In genomic region chr19:13094771-13095392, GRCh38 we compare ENCODE assay signal across 11 cellular contexts. TPM values are rescaled to one million over a fixed set of nuclear protein-coding genes. Genes with fewer than 3 reads are reported as not detected.
DNase-seq lines count a peak whose midpoint lies in the region; ATAC-seq and TF ChIP-seq lines count a peak whose summit lies in the region.
"Had no signal": no experiment of that assay in that cellular context is flagged by ENCODE, and none has a peak within 500 bp of the region (broad histone marks: within the 10 kb centered on the region; RNA-seq: fewer than 3 reads in every experiment).

No MANE protein-coding gene starts in this region.

- TF ChIP-seq POLR2A in gastroesophageal sphincter (IDR thresholded peaks at IDR 0.05): no peak

- peaks cover under 1% of the 10 kb centered on the region for H3K36me3 Mint-ChIP-seq in activated CD4-positive, alpha-beta T cell treated with anti-CD3 and anti-CD28 coated beads for 36 hours (ENCODE audit: low read depth)
- peaks cover 6 to 11% of the 10 kb centered on the region in 2 donors for H3K36me3 Mint-ChIP-seq in stimulated activated naive B cell treated with anti-CD40 and anti-IgM and Interleukin-4, amounts not matched to agents 10 μg/mL and 1 μg/mL and 100 μg/mL, for 72 hours

- no peak overlapping the region for H3K4me3 Mint-ChIP-seq in activated CD4-positive, alpha-beta T cell treated with anti-CD3 and anti-CD28 coated beads for 36 hours
- H3K4me3 Mint-ChIP-seq in stimulated activated naive B cell treated with anti-CD40 and anti-IgM and Interleukin-4, amounts not matched to agents 10 μg/mL and 1 μg/mL and 100 μg/mL, for 72 hours: peak overlapping the region; percentile 80 to 87

- no peaks in the 10 kb centered on the region for H3K9me3 ChIP-seq in gastroesophageal sphincter
- no peaks in the 10 kb centered on the region for H3K9me3 ChIP-seq in colonic mucosa

- H3K27ac ChIP-seq in gastroesophageal sphincter: peak overlapping the region in 3 of 4 donors; percentile 85 to 89 (median 85)
- no peak overlapping the region for H3K27ac ChIP-seq in foreskin keratinocyte
- H3K27ac ChIP-seq in colonic mucosa: no peak overlapping the region

- TF ChIP-seq EP300 in gastroesophageal sphincter (IDR thresholded peaks at IDR 0.05): no peak

- H3K9ac ChIP-seq in colonic mucosa (ENCODE audit: low read depth in 2 of 2, low read length in 2 of 2): no peak overlapping the region

- peaks cover 32% of the 10 kb centered on the region for H3K4me1 Mint-ChIP-seq in activated CD4-positive, alpha-beta T cell treated with anti-CD3 and anti-CD28 coated beads for 36 hours
- peaks cover 40 to 55% of the 10 kb centered on the region in 2 donors for H3K4me1 Mint-ChIP-seq in stimulated activated naive B cell treated with anti-CD40 and anti-IgM and Interleukin-4, amounts not matched to agents 10 μg/mL and 1 μg/mL and 100 μg/mL, for 72 hours

- H3K27ac Mint-ChIP-seq in activated CD4-positive, alpha-beta T cell treated with anti-CD3 and anti-CD28 coated beads for 36 hours: no peak overlapping the region
- peak overlapping the region; percentile 93 for H3K27ac Mint-ChIP-seq in stimulated activated naive B cell treated with anti-CD40 and anti-IgM and Interleukin-4, amounts not matched to agents 10 μg/mL and 1 μg/mL and 100 μg/mL, for 72 hours

- 27 to 67% methylated on average over 2 to 3 of the region's 16 CpGs for WGBS in gastroesophageal sphincter (ENCODE audit: low coverage in 1 of 2), 2 donors

- DNase-seq in activated CD4-positive, alpha-beta T cell treated with anti-CD3 and anti-CD28 coated beads for 36 hours: peak; percentile 34
- DNase-seq in activated CD4-positive, alpha-beta T cell treated with anti-CD3 and anti-CD28 coated beads, Interleukin-2, amount 50 U/mL, for 1 hour: no peak
- DNase-seq in NCI-H146 treated with DMSO at 0.1 percent for 48 hours (lab: John Stamatoyannopoulos, UW; ENCODE audit: unreplicated experiment) (peak; percentile 11), foreskin keratinocyte (no peak), colonic mucosa (no peak)
- DNase-seq in stimulated activated naive B cell treated with anti-CD40 and anti-IgM and Interleukin-4, amounts not matched to agents 10 μg/mL and 1 μg/mL and 100 μg/mL, for 72 hours: peak; percentile 69
- DNase-seq: activated naive CD4-positive, alpha-beta T cell; AML-193; SW 1271 had no signal

- no peak for ATAC-seq in activated CD4-positive, alpha-beta T cell treated with anti-CD3 and anti-CD28 coated beads for 36 hours
- ATAC-seq in gastroesophageal sphincter (no peak), foreskin keratinocyte (no peak), GM18909 (IDR thresholded peaks at IDR 0.05; ENCODE audit: poor library complexity, unreplicated experiment) (no peak)
- peak; percentile 43 to 52 for ATAC-seq in stimulated activated naive B cell treated with anti-CD40 and anti-IgM and Interleukin-4, amounts not matched to agents 10 μg/mL and 1 μg/mL and 100 μg/mL, for 72 hours (replicated peaks)

- H3K27me3 ChIP-seq in gastroesophageal sphincter: peaks cover 9% of the 10 kb centered on the region
- H3K27me3 ChIP-seq in foreskin keratinocyte: peaks cover 13% of the 10 kb centered on the region
- no peaks in the 10 kb centered on the region for H3K27me3 ChIP-seq in colonic mucosa

- H3K4me3 ChIP-seq in gastroesophageal sphincter (peak overlapping the region in 1 of 2 donors; percentile 33), colonic mucosa (no peak overlapping the region)

- intact Hi-C loops in activated CD4-positive, alpha-beta T cell treated with anti-CD3 and anti-CD28 coated beads for 36 hours (cut with DNase I, micrococcal nuclease): loop anchor here in 1 of 2 experiments (5.0 kb wide), 2 partner anchors 63 to 208 kb away; partner anchors contain the start of gene KLF1
- intact Hi-C loops in colonic mucosa (cut with DNase I): loop anchor here (10.0 kb wide), 1 partner anchor 60 kb away; no protein-coding TSS in a partner anchor

- H3K36me3 ChIP-seq in gastroesophageal sphincter (peaks cover 0 to 29% of the 10 kb centered on the region in 2 donors), colonic mucosa (no peaks in the 10 kb centered on the region)

- H3K4me1 ChIP-seq in gastroesophageal sphincter: peaks cover 0 to 98% (median 54%) of the 10 kb centered on the region in 3 donors
- no peaks in the 10 kb centered on the region for H3K4me1 ChIP-seq in foreskin keratinocyte
- peaks cover 14% of the 10 kb centered on the region for H3K4me1 ChIP-seq in colonic mucosa

- CTCF ChIA-PET in activated CD4-positive, alpha-beta T cell treated with anti-CD3 and anti-CD28 coated beads for 36 hours (lab: Charles Lee): interaction anchor here (0.6 to 5.7 kb wide), 14 partner anchors 10 to 482 kb away, joined by 3 to 98 read pairs (median 8); partner anchors contain the start of gene GADD45GIP1

- TF ChIP-seq CTCF in gastroesophageal sphincter (IDR thresholded peaks at IDR 0.05) (no peak), foreskin keratinocyte (conservative IDR thresholded peaks at IDR 0.05) (no peak), colonic mucosa (IDR thresholded peaks at IDR 0.05) (no peak)

- peaks cover 32% of the 10 kb centered on the region for H3K27me3 Mint-ChIP-seq in activated CD4-positive, alpha-beta T cell treated with anti-CD3 and anti-CD28 coated beads for 36 hours
- H3K27me3 Mint-ChIP-seq in stimulated activated naive B cell treated with anti-CD40 and anti-IgM and Interleukin-4, amounts not matched to agents 10 μg/mL and 1 μg/mL and 100 μg/mL, for 72 hours: no peaks in the 10 kb centered on the region

- H3K9me3 Mint-ChIP-seq in activated CD4-positive, alpha-beta T cell treated with anti-CD3 and anti-CD28 coated beads for 36 hours (ENCODE audit: low read depth): no peaks in the 10 kb centered on the region
- H3K9me3 Mint-ChIP-seq in stimulated activated naive B cell treated with anti-CD40 and anti-IgM and Interleukin-4, amounts not matched to agents 10 μg/mL and 1 μg/mL and 100 μg/mL, for 72 hours: no peaks in the 10 kb centered on the region

- POLR2A ChIA-PET in activated CD4-positive, alpha-beta T cell treated with anti-CD3 and anti-CD28 coated beads for 36 hours (lab: Charles Lee): no interaction called here

RNA-seq across cellular contexts. Expression of gene LYL1, which starts 7.8 kb away (rescaled TPM):
- total RNA-seq in activated CD4-positive, alpha-beta T cell treated with anti-CD3 and anti-CD28 coated beads for 36 hours: 1 to 10 TPM; 2.0 to 2.5 TPM
- total RNA-seq in gastroesophageal sphincter (10 to 100 TPM in 2 of 4 donors, 1 to 10 TPM in 2; 9.9 to 11.8 (median 10.8) TPM), foreskin keratinocyte (1.9 and 2.1 TPM in 2 replicates), colonic mucosa (1 to 10 TPM; 3.6 to 4.5 TPM)
- polyA plus RNA-seq in foreskin keratinocyte: 1.6 and 2.7 TPM in 2 replicates

RNA-seq across cellular contexts. Expression of gene TRMT1, which starts 21.7 kb away (rescaled TPM):
- 10 to 100 TPM; 73.0 to 96.1 TPM for total RNA-seq in activated CD4-positive, alpha-beta T cell treated with anti-CD3 and anti-CD28 coated beads for 36 hours
- 10 to 100 TPM; 25.7 to 30.0 (median 28.7) TPM for total RNA-seq in gastroesophageal sphincter
- total RNA-seq in foreskin keratinocyte: 35.7 and 37.7 TPM in 2 replicates
- polyA plus RNA-seq in foreskin keratinocyte: 43.4 and 44.8 TPM in 2 replicates
- 10 to 100 TPM; 17.5 to 40.1 TPM for total RNA-seq in colonic mucosa

RNA-seq across cellular contexts. Expression of gene NACC1, which starts 23.2 kb away (rescaled TPM):
- total RNA-seq in activated CD4-positive, alpha-beta T cell treated with anti-CD3 and anti-CD28 coated beads for 36 hours: 10 to 100 TPM; 77.5 to 84.5 TPM
- 10 to 100 TPM; 23.8 to 55.2 (median 26.2) TPM for total RNA-seq in gastroesophageal sphincter
- total RNA-seq in foreskin keratinocyte: 71.7 and 72.6 TPM in 2 replicates
- 32.9 and 36.7 TPM in 2 replicates for polyA plus RNA-seq in foreskin keratinocyte
- total RNA-seq in colonic mucosa: 100 to 1,000 TPM in 1 of 2 donors, 10 to 100 TPM in 1; 56.7 to 119 TPM

RNA-seq across cellular contexts. Expression of gene STX10, which starts 55.3 kb away (rescaled TPM):
- total RNA-seq in activated CD4-positive, alpha-beta T cell treated with anti-CD3 and anti-CD28 coated beads for 36 hours: 10 to 100 TPM; 64.8 to 71.4 TPM
- total RNA-seq in gastroesophageal sphincter (10 to 100 TPM; 45.1 to 69.0 (median 53.0) TPM), foreskin keratinocyte (66.7 and 69.4 TPM in 2 replicates), colonic mucosa (10 to 100 TPM; 51.0 to 78.2 TPM)
- polyA plus RNA-seq in foreskin keratinocyte: 95.3 and 97.5 TPM in 2 replicates

RNA-seq across cellular contexts. Expression of gene IER2, which starts 55.3 kb away (rescaled TPM):
- total RNA-seq in activated CD4-positive, alpha-beta T cell treated with anti-CD3 and anti-CD28 coated beads for 36 hours: 100 to 1,000 TPM; 109 to 118 TPM
- total RNA-seq in gastroesophageal sphincter: 10 to 100 TPM; 33.8 to 62.1 (median 48.0) TPM
- total RNA-seq in foreskin keratinocyte: 48.2 and 51.8 TPM in 2 replicates
- 72.2 and 90.4 TPM in 2 replicates for polyA plus RNA-seq in foreskin keratinocyte
- total RNA-seq in colonic mucosa: 100 to 1,000 TPM in 1 of 2 donors, 10 to 100 TPM in 1; 83.4 to 116 TPM

Comparison
In these comparisons a context has a peak if more than half of its experiments do, and no peak if none do; other contexts are left out.
1. DNase-seq: peak in activated CD4-positive, alpha-beta T cell treated with anti-CD3 and anti-CD28 coated beads for 36 hours (single experiment), NCI-H146 treated with DMSO at 0.1 percent for 48 hours (single experiment) and stimulated activated naive B cell treated with anti-CD40 and anti-IgM and Interleukin-4, amounts not matched to agents 10 μg/mL and 1 μg/mL and 100 μg/mL, for 72 hours (single experiment); none in activated CD4-positive, alpha-beta T cell treated with anti-CD3 and anti-CD28 coated beads, Interleukin-2, amount 50 U/mL, for 1 hour (single experiment), foreskin keratinocyte (0 of 2) and colonic mucosa (single experiment).
2. ATAC-seq: peak in stimulated activated naive B cell treated with anti-CD40 and anti-IgM and Interleukin-4, amounts not matched to agents 10 μg/mL and 1 μg/mL and 100 μg/mL, for 72 hours (2 of 2); none in activated CD4-positive, alpha-beta T cell treated with anti-CD3 and anti-CD28 coated beads for 36 hours (single experiment), gastroesophageal sphincter (single experiment), foreskin keratinocyte (single experiment) and GM18909 (single experiment).
3. H3K27ac ChIP-seq: peak in gastroesophageal sphincter (3 of 4); none in foreskin keratinocyte (single experiment) and colonic mucosa (single experiment).